Comparison of ENCODE assay signal across 8 cellular contexts in genomic region chr1:1349256-1350012, GRCh38. TPM values are rescaled to one million over a fixed set of nuclear protein-coding genes. Genes with fewer than 3 reads are reported as not detected.
DNase-seq lines count a peak whose midpoint lies in the region; ATAC-seq and TF ChIP-seq lines count a peak whose summit lies in the region.

Gene DVL1, minus strand, starts transcription at chr1:1349418. Its CDS starts 353 bp downstream, at chr1:1349065.

- peak; percentile 49 to 65 (median 54) for TF ChIP-seq CTCF in esophagus muscularis mucosa (IDR thresholded peaks at IDR 0.05)

- H3K9me3 ChIP-seq in esophagus muscularis mucosa: no peaks in the 10 kb centered on the region

- peak; percentile 23 for DNase-seq in SIG-M5 treated with dmso at 0.1 percent for 504 hours (lab: John Stamatoyannopoulos, UW; ENCODE audit: unreplicated experiment)
- no peak for DNase-seq in SIG-M5 (lab: John Stamatoyannopoulos, UW)
- DNase-seq in NOMO-1 (lab: John Stamatoyannopoulos, UW; ENCODE audit: unreplicated experiment in 2 of 2): peak; percentile 18 to 68
- peak; percentile 71 to 77 for DNase-seq in activated T-cell treated with anti-CD3 and anti-CD28 coated beads, Interleukin-2, amount 50 U/mL, for 48 hours
- DNase-seq in esophagus muscularis mucosa (ENCODE audit: extremely low spot score): no peak
- DNase-seq in myocyte (ENCODE audit: low read depth): peak; percentile 79
- peak; percentile 64 for DNase-seq in stimulated activated naive B cell treated with anti-CD40 and anti-IgM and Interleukin-4, amounts not matched to agents 10 μg/mL and 1 μg/mL and 100 μg/mL, for 72 hours

- peaks cover 22 to 26% of the 10 kb centered on the region in 2 donors for H3K27me3 Mint-ChIP-seq in stimulated activated naive B cell treated with anti-CD40 and anti-IgM and Interleukin-4, amounts not matched to agents 10 μg/mL and 1 μg/mL and 100 μg/mL, for 72 hours

- peak within 1 kb of the TSS; percentile 82 to 84 for H3K4me3 Mint-ChIP-seq in stimulated activated naive B cell treated with anti-CD40 and anti-IgM and Interleukin-4, amounts not matched to agents 10 μg/mL and 1 μg/mL and 100 μg/mL, for 72 hours

- intact Hi-C loops in esophagus muscularis mucosa (cut with DNase I): loop anchor here (2.0 kb wide), 1 partner anchor 23 kb away; no protein-coding TSS in a partner anchor

- H3K4me1 ChIP-seq in esophagus muscularis mucosa: peaks cover 65 to 76% (median 74%) of the 10 kb centered on the region in 4 donors

- H3K36me3 ChIP-seq in esophagus muscularis mucosa: peaks cover 0 to 19% (median 5%) of the 10 kb centered on the region in 4 donors

- peaks cover 1 to 5% of the 10 kb centered on the region in 2 donors for H3K36me3 Mint-ChIP-seq in stimulated activated naive B cell treated with anti-CD40 and anti-IgM and Interleukin-4, amounts not matched to agents 10 μg/mL and 1 μg/mL and 100 μg/mL, for 72 hours

- H3K9me3 Mint-ChIP-seq in stimulated activated naive B cell treated with anti-CD40 and anti-IgM and Interleukin-4, amounts not matched to agents 10 μg/mL and 1 μg/mL and 100 μg/mL, for 72 hours: no peaks in the 10 kb centered on the region

- peak within 1 kb of the TSS; percentile 79 for H3K27ac Mint-ChIP-seq in stimulated activated naive B cell treated with anti-CD40 and anti-IgM and Interleukin-4, amounts not matched to agents 10 μg/mL and 1 μg/mL and 100 μg/mL, for 72 hours

- peaks cover 0 to 18% (median 11%) of the 10 kb centered on the region in 4 donors for H3K27me3 ChIP-seq in esophagus muscularis mucosa

- 0% methylated on average over 11 of the region's 122 CpGs for WGBS in esophagus muscularis mucosa

- H3K4me1 Mint-ChIP-seq in stimulated activated naive B cell treated with anti-CD40 and anti-IgM and Interleukin-4, amounts not matched to agents 10 μg/mL and 1 μg/mL and 100 μg/mL, for 72 hours: peaks cover 26 to 54% of the 10 kb centered on the region in 2 donors

- H3K4me3 ChIP-seq in esophagus muscularis mucosa: peak within 1 kb of the TSS; percentile 68 to 93 (median 82)

- ATAC-seq in HG02938 (IDR thresholded peaks at IDR 0.05; ENCODE audit: unreplicated experiment): peak; percentile 50
- ATAC-seq in stimulated activated naive B cell treated with anti-CD40 and anti-IgM and Interleukin-4, amounts not matched to agents 10 μg/mL and 1 μg/mL and 100 μg/mL, for 72 hours (replicated peaks): peak; percentile 86 to 87

- no peak for TF ChIP-seq EP300 in esophagus muscularis mucosa (IDR thresholded peaks at IDR 0.05)

- no peak for TF ChIP-seq POLR2A in esophagus muscularis mucosa (IDR thresholded peaks at IDR 0.05; ENCODE audit: low read depth)

- H3K27ac ChIP-seq in esophagus muscularis mucosa (replicated peaks in 1 of 4): peak within 1 kb of the TSS; percentile 89 to 92 (median 90)

RNA-seq across cellular contexts. Expression of gene DVL1, which starts in this region (rescaled TPM):
- 100 to 1,000 TPM in 2 of 4 donors, 10 to 100 TPM in 2; 66.9 to 141 (median 114) TPM for total RNA-seq in esophagus muscularis mucosa
- total RNA-seq in myocyte: 121 and 137 TPM in 2 replicates
- 85.5 TPM for polyA plus RNA-seq in myocyte (2012)

Comparison
In these comparisons a context has a peak if more than half of its experiments do, and no peak if none do; other contexts are left out.
1. DNase-seq: peak in SIG-M5 treated with dmso at 0.1 percent for 504 hours (single experiment), NOMO-1 (2 of 2), activated T-cell treated with anti-CD3 and anti-CD28 coated beads, Interleukin-2, amount 50 U/mL, for 48 hours (2 of 2), myocyte (single experiment) and stimulated activated naive B cell treated with anti-CD40 and anti-IgM and Interleukin-4, amounts not matched to agents 10 μg/mL and 1 μg/mL and 100 μg/mL, for 72 hours (single experiment); none in SIG-M5 (single experiment) and esophagus muscularis mucosa (single experiment).